In genomic region chr3:122975163-122975923, GRCh38 we compare ENCODE assay signal across 8 cellular contexts. TPM values are rescaled to one million over a fixed set of nuclear protein-coding genes. Genes with fewer than 3 reads are reported as not detected.
A peak's percentile ranks its signal among the peaks of the same experiment; 100 is the strongest.
DNase-seq lines count a peak whose midpoint lies in the region; ATAC-seq and TF ChIP-seq lines count a peak whose summit lies in the region.
"Had no signal": no experiment of that assay in that cellular context is flagged by ENCODE, and none has a peak within 500 bp of the region (broad histone marks: within the 10 kb centered on the region; RNA-seq: fewer than 3 reads in every experiment).

No MANE protein-coding gene starts in this region.

- H2AFZ ChIP-seq in GM23248: no peak overlapping the region

- H3K4me3 Mint-ChIP-seq in activated naive CD8-positive, alpha-beta T cell treated with anti-CD3 and anti-CD28 coated beads, Interleukin-2, amount 50 U/mL, for 24 hours: peak overlapping the region; percentile 50
- peak overlapping the region; percentile 58 for H3K4me3 Mint-ChIP-seq in memory B cell

- H3F3A ChIP-seq in GM23248 (ENCODE audit: insufficient read depth): no peaks in the 10 kb centered on the region

- no peaks in the 10 kb centered on the region for H3K9me3 Mint-ChIP-seq in activated naive CD8-positive, alpha-beta T cell treated with anti-CD3 and anti-CD28 coated beads, Interleukin-2, amount 50 U/mL, for 24 hours
- H3K9me3 Mint-ChIP-seq in memory B cell: no peaks in the 10 kb centered on the region

- no peaks in the 10 kb centered on the region for H3K9me3 ChIP-seq in GM23248 (ENCODE audit: low read depth)
- H3K9me3 ChIP-seq: neutrophil had no signal

- H3K4me3 ChIP-seq in GM23248: no peak overlapping the region

- CTCF ChIA-PET in GM10248 (lab: Yijun Ruan, JAX): interaction anchor here (2.3 kb wide), 1 partner anchor 13 kb away, joined by 8 read pairs; no protein-coding TSS in a partner anchor

- peak overlapping the region; percentile 30 for H3K4me2 ChIP-seq in GM23248 (ENCODE audit: unreplicated experiment)

- no peak for TF ChIP-seq CTCF in GM10248 (IDR thresholded peaks at IDR 0.05; ENCODE audit: control extremely low read depth, extremely low read depth, low read depth, missing control alignments)

- no peaks in the 10 kb centered on the region for H4K20me1 ChIP-seq in GM23248 (ENCODE audit: insufficient read depth)

- WGBS in GM23248 (ENCODE audit: low coverage in 1 of 2, low lambda C conversion rate in 2 of 2, missing lambda C conversion rate in 2 of 2), 2 experiments: 40 to 47% methylated on average over 12 of the region's 12 CpGs

- in situ Hi-C loops in GM23248 (cut with MboI): no loop called here

- H3K79me2 ChIP-seq in GM23248 (ENCODE audit: insufficient read depth): no peaks in the 10 kb centered on the region

- H3K9ac ChIP-seq in GM23248: no peak overlapping the region

- no peaks in the 10 kb centered on the region for H3K36me3 ChIP-seq in GM23248 (ENCODE audit: low read depth)
- H3K36me3 ChIP-seq: neutrophil had no signal

- H3K9me2 ChIP-seq in GM23248 (ENCODE audit: insufficient read depth): no peaks in the 10 kb centered on the region

- no peaks in the 10 kb centered on the region for H3K36me3 Mint-ChIP-seq in activated naive CD8-positive, alpha-beta T cell treated with anti-CD3 and anti-CD28 coated beads, Interleukin-2, amount 50 U/mL, for 24 hours (ENCODE audit: low read depth)
- no peaks in the 10 kb centered on the region for H3K36me3 Mint-ChIP-seq in memory B cell

- peak; percentile 77 for ATAC-seq in activated naive CD8-positive, alpha-beta T cell treated with anti-CD3 and anti-CD28 coated beads, Interleukin-2, amount 50 U/mL, for 24 hours
- peak; percentile 75 for ATAC-seq in memory B cell (ENCODE audit: low read depth)
- no peak for ATAC-seq in HG02571 (IDR thresholded peaks at IDR 0.05; ENCODE audit: unreplicated experiment)
- no peak for ATAC-seq in HG02938 (IDR thresholded peaks at IDR 0.05; ENCODE audit: unreplicated experiment)

- DNase-seq in GM10248 (ENCODE audit: extremely low spot score) (peak; percentile 39), GM23248 (peak; percentile 71), NCI-H1092 (lab: John Stamatoyannopoulos, UW) (peak; percentile 24), memory B cell (ENCODE audit: low spot score in 2 of 2) (no peak)
- DNase-seq in activated naive CD8-positive, alpha-beta T cell treated with anti-CD3 and anti-CD28 coated beads, Interleukin-2, amount 50 U/mL, for 24 hours: peak; percentile 12

- H3K27ac ChIP-seq in GM23248: no peak overlapping the region
- H3K27ac ChIP-seq: neutrophil had no signal

- POLR2A ChIA-PET in GM10248 (lab: Yijun Ruan, JAX): no interaction called here

- peaks cover 33% of the 10 kb centered on the region for H3K27me3 ChIP-seq in GM23248 (replicated peaks; ENCODE audit: insufficient read depth)

- H3K4me1 ChIP-seq in GM23248 (ENCODE audit: insufficient read depth): peaks cover 23% of the 10 kb centered on the region

- peaks cover 23% of the 10 kb centered on the region for H3K4me1 Mint-ChIP-seq in activated naive CD8-positive, alpha-beta T cell treated with anti-CD3 and anti-CD28 coated beads, Interleukin-2, amount 50 U/mL, for 24 hours
- H3K4me1 Mint-ChIP-seq in memory B cell: peaks cover 15% of the 10 kb centered on the region

- peaks cover 4% of the 10 kb centered on the region for H3K27me3 Mint-ChIP-seq in activated naive CD8-positive, alpha-beta T cell treated with anti-CD3 and anti-CD28 coated beads, Interleukin-2, amount 50 U/mL, for 24 hours
- no peaks in the 10 kb centered on the region for H3K27me3 Mint-ChIP-seq in memory B cell

- no peak overlapping the region for H3K27ac Mint-ChIP-seq in activated naive CD8-positive, alpha-beta T cell treated with anti-CD3 and anti-CD28 coated beads, Interleukin-2, amount 50 U/mL, for 24 hours
- peak overlapping the region; percentile 68 for H3K27ac Mint-ChIP-seq in memory B cell

RNA-seq across cellular contexts. Expression of gene SEMA5B, which starts 52.2 kb away (rescaled TPM):
- total RNA-seq in GM23248 (2014; rRNA removed; shearing (Covaris generic)): not detected in 2 replicates
- not detected in 2 replicates for polyA plus RNA-seq in GM23248 (2016; fragmentation: Nextera tagmentation; extraction: Ambion mirVana)

Comparison
In these comparisons a context has a peak if more than half of its experiments do, and no peak if none do; other contexts are left out.
1. DNase-seq: peak in GM10248 (single experiment), GM23248 (single experiment), NCI-H1092 (single experiment) and activated naive CD8-positive, alpha-beta T cell treated with anti-CD3 and anti-CD28 coated beads, Interleukin-2, amount 50 U/mL, for 24 hours (single experiment); none in memory B cell (0 of 2).
2. ATAC-seq: peak in activated naive CD8-positive, alpha-beta T cell treated with anti-CD3 and anti-CD28 coated beads, Interleukin-2, amount 50 U/mL, for 24 hours (single experiment) and memory B cell (single experiment); none in HG02571 (single experiment) and HG02938 (single experiment).